ENCODE assay signal across 10 cellular contexts in the genomic region with DNA sequence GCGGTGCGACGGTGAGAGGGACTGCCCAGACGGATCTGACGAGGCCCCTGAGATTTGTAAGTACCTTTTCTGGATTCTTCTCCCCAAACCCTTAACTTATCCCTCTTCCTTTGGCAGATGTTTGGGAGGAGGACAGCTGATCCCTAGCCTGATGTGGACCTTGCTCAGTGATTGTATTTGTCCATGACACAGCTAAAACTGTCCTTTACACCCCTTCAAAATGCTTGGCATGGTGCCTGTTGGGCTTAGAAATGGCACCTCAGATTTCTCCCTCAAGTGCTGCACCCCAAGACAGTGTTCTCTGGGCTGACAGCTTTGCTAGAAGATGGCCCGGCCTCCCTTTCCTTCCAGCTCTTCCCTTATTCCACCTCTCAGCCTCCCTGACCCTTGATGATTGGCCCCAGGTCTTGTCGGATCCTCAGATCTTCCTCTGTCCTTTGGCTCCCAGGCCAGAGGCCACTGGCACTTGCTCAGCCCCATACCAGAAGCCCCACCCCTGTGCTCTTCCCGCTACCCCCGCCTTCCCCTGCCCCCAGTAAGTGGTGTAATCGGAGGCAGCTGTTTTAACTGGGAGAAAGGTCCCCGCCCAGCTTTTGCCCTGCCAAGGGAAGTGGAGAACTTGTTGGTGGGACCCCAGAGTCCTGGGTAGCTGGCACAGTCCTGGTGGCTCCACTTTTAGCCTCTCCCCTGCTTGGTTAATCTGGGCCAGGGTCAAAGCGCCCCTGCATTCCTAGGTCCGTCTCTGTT. TPM values are rescaled to one million over a fixed set of nuclear protein-coding genes. Genes with fewer than 3 reads are reported as not detected.
DNase-seq lines count a peak whose midpoint lies in the region; ATAC-seq, FAIRE-seq and TF ChIP-seq lines count a peak whose summit lies in the region.
"Had no signal": no experiment of that assay in that cellular context is flagged by ENCODE, and none has a peak within 500 bp of the region (broad histone marks: within the 10 kb centered on the region; RNA-seq: fewer than 3 reads in every experiment).

No MANE protein-coding gene starts in this region.

- FAIRE-seq in GM12892 (lab: Jason Lieb, UNC): no peak

- H3K36me3 ChIP-seq in duodenal mucosa (ENCODE audit: control insufficient read depth in 1 of 2, insufficient read depth in 2 of 2, low read length in 2 of 2): peaks cover 20 to 38% of the 10 kb centered on the region in 2 donors
- H3K36me3 ChIP-seq in lung (ENCODE audit: control insufficient read depth in 2 of 2, insufficient read depth in 2 of 2, low read length in 2 of 2): peaks cover 0 to 21% of the 10 kb centered on the region in 2 donors
- H3K36me3 ChIP-seq in tibial artery: peaks cover 49 to 55% (median 53%) of the 10 kb centered on the region in 3 donors

- no peak for TF ChIP-seq POLR2A in GM12892 (IDR thresholded peaks at IDR 0.05; ENCODE audit: low read depth, low read length)

- WGBS in lung, 2 donors: 72% methylated on average over 13 of the region's 13 CpGs

- intact Hi-C loops in tibial artery (cut with DNase I; ENCODE audit: low total_unique reads): no loop called here

- H3K9me3 ChIP-seq in duodenal mucosa (ENCODE audit: control insufficient read depth in 1 of 2, low read length in 2 of 2) (no peaks in the 10 kb centered on the region), lung (ENCODE audit: control insufficient read depth in 2 of 2, insufficient read depth in 1 of 2, low read length in 1 of 2) (no peaks in the 10 kb centered on the region), tibial artery (no peaks in the 10 kb centered on the region)

- H3K4me1 ChIP-seq in duodenal mucosa (ENCODE audit: control insufficient read depth in 1 of 2, insufficient read depth in 2 of 2, low read length in 2 of 2) (peaks cover 32 to 36% of the 10 kb centered on the region in 2 donors), lung (ENCODE audit: control insufficient read depth in 2 of 2, insufficient read depth in 2 of 2, low read length in 2 of 2) (peaks cover 3 to 7% of the 10 kb centered on the region in 2 donors), tibial artery (peaks cover 0 to 90% (median 45%) of the 10 kb centered on the region in 4 donors)

- TF ChIP-seq CTCF in lung (IDR thresholded peaks at IDR 0.05; ENCODE audit: control extremely low read depth, extremely low read depth) (no peak), tibial artery (IDR thresholded peaks at IDR 0.05) (no peak)

- H3K27me3 ChIP-seq in duodenal mucosa (ENCODE audit: control insufficient read depth in 1 of 2, insufficient read depth in 2 of 2, low read length in 2 of 2) (no peaks in the 10 kb centered on the region), lung (ENCODE audit: control insufficient read depth, insufficient read depth) (no peaks in the 10 kb centered on the region), tibial artery (no peaks in the 10 kb centered on the region)

- H3K4me3 ChIP-seq in duodenal mucosa (ENCODE audit: low read depth in 1 of 2, low read length in 2 of 2) (peak overlapping the region; percentile 16 to 31), lung (no peak overlapping the region), tibial artery (no peak overlapping the region)

- H3K9ac ChIP-seq in duodenal mucosa (ENCODE audit: low read depth in 1 of 2, low read length in 2 of 2): no peak overlapping the region

- H3K27ac ChIP-seq in duodenal mucosa (ENCODE audit: low read depth, low read length): no peak overlapping the region
- H3K27ac ChIP-seq in lung (ENCODE audit: low read depth in 1 of 2, low read length in 1 of 2): peak overlapping the region in 1 of 2 donors; percentile 28
- H3K27ac ChIP-seq in tibial artery: peak overlapping the region; percentile 95 to 99

- DNase-seq in MV-4-11 (lab: John Stamatoyannopoulos, UW) (peak; percentile 69), lung (ENCODE audit: low spot score) (peak; percentile 71), tibial artery (peak; percentile 92 to 93), GM12892 (ENCODE audit: insufficient read length) (no peak)
- DNase-seq in stimulated activated naive CD8-positive, alpha-beta T cell treated with anti-CD3 and anti-CD28 coated beads, Interleukin-15, Interleukin-2, amounts not matched to agents 100 U/mL and 50 U/mL, for 24 hours: no peak
- DNase-seq: activated B cell treated with CpG ODN at 0.5 μM for 24 hours had no signal

- ATAC-seq in lung (ENCODE audit: insufficient read depth, low FRiP score) (peak; percentile 39), HG03457 (IDR thresholded peaks at IDR 0.05; ENCODE audit: unreplicated experiment) (no peak), GM18498 (IDR thresholded peaks at IDR 0.05; ENCODE audit: unreplicated experiment) (no peak)
- ATAC-seq in stimulated activated naive CD8-positive, alpha-beta T cell treated with anti-CD3 and anti-CD28 coated beads, Interleukin-15, Interleukin-2, amounts not matched to agents 100 U/mL and 50 U/mL, for 24 hours: no peak
- ATAC-seq: naive thymus-derived CD8-positive, alpha-beta T cell had no signal

RNA-seq across cellular contexts. Expression of a gene that starts 8.7 kb away (rescaled TPM):
- not detected for total RNA-seq in lung
- polyA plus RNA-seq in lung: not detected
- polyA plus RNA-seq in GM12892 (2012; ENCODE audit: missing spikeins): not detected
- total RNA-seq: activated B cell treated with CpG ODN at 0.5 μM for 24 hours; naive thymus-derived CD8-positive, alpha-beta T cell had no signal
- polyA plus RNA-seq: naive thymus-derived CD8-positive, alpha-beta T cell had no signal

RNA-seq across cellular contexts. Expression of a gene that starts 10.4 kb away (rescaled TPM):
- total RNA-seq in lung: 100 to 1,000 TPM; 166 to 338 TPM
- 10 to 100 TPM; 52.6 to 77.4 TPM for polyA plus RNA-seq in lung
- polyA plus RNA-seq in GM12892 (2012; ENCODE audit: missing spikeins): 0.34 TPM

RNA-seq across cellular contexts. Expression of a gene that starts 27.5 kb away (rescaled TPM):
- total RNA-seq in lung: 100 to 1,000 TPM; 118 to 216 TPM
- polyA plus RNA-seq in lung: 100 to 1,000 TPM; 150 to 199 TPM
- polyA plus RNA-seq in GM12892 (2012; ENCODE audit: missing spikeins): 129 TPM

RNA-seq across cellular contexts. Expression of a gene that starts 49.8 kb away (rescaled TPM):
- 10 to 100 TPM; 45.2 to 51.3 TPM for total RNA-seq in lung
- 10 to 100 TPM; 16.7 to 32.5 TPM for polyA plus RNA-seq in lung
- 15.5 TPM for polyA plus RNA-seq in GM12892 (2012; ENCODE audit: missing spikeins)

Comparison
In these comparisons a context has a peak if more than half of its experiments do, and no peak if none do; other contexts are left out.
1. DNase-seq: peak in MV-4-11 (single experiment), lung (single experiment) and tibial artery (2 of 2); none in stimulated activated naive CD8-positive, alpha-beta T cell treated with anti-CD3 and anti-CD28 coated beads, Interleukin-15, Interleukin-2, amounts not matched to agents 100 U/mL and 50 U/mL, for 24 hours (single experiment) and GM12892 (single experiment).
2. H3K4me3 ChIP-seq: peak in duodenal mucosa (2 of 2); none in lung (single experiment) and tibial artery (0 of 2).